In the genomic region with DNA sequence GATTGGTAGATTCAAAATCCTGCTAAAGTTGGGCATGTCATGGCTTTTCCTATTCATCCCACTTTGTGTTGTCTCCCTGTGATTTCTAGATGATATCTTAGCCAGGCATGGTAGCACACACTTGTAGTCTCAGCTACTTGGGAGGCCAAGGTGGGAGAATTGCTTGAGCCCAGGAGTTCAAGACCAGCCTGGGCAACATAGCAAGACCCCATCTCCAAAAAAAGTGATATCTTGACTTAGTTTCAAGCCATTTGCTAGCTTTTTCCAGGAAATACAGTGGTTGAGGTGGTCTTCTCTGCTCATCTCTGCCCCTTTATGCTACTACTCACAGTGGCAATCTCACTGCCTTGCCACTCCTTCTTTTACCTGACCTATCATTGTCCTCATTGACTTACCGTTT, we compare ENCODE assay signal across 18 cellular contexts. TPM values are rescaled to one million over a fixed set of nuclear protein-coding genes. Genes with fewer than 3 reads are reported as not detected.
DNase-seq lines count a peak whose midpoint lies in the region; ATAC-seq and TF ChIP-seq lines count a peak whose summit lies in the region.
"Had no signal": no experiment of that assay in that cellular context is flagged by ENCODE, and none has a peak within 500 bp of the region (broad histone marks: within the 10 kb centered on the region; RNA-seq: fewer than 3 reads in every experiment).

No MANE protein-coding gene starts in this region.

- no peaks in the 10 kb centered on the region for H3K9me3 Mint-ChIP-seq in activated CD4-positive, alpha-beta T cell treated with anti-CD3 and anti-CD28 coated beads for 36 hours (ENCODE audit: low read depth)
- no peaks in the 10 kb centered on the region for H3K9me3 Mint-ChIP-seq in activated CD4-positive, alpha-beta T cell treated with anti-CD3 and anti-CD28 coated beads, Interleukin-2, amount 10 ng/mL, durations not matched to agents 24 days and 14 days
- no peaks in the 10 kb centered on the region for H3K9me3 Mint-ChIP-seq in activated naive CD4-positive, alpha-beta T cell treated with anti-CD3 and anti-CD28 coated beads, Interleukin-2, amount 50 U/mL, for 72 hours
- H3K9me3 Mint-ChIP-seq in activated naive CD4-positive, alpha-beta T cell treated with anti-CD3 and anti-CD28 coated beads, Interleukin-2, amount 10 ng/mL, durations not matched to agents 7 days and 5 days = no peaks in the 10 kb centered on the region
- H3K9me3 Mint-ChIP-seq in HFFc6 (no peaks in the 10 kb centered on the region), endothelial cell (ENCODE audit: unreplicated experiment) (no peaks in the 10 kb centered on the region)
- H3K9me3 Mint-ChIP-seq: GM23338 had no signal

- DNase-seq in activated CD4-positive, alpha-beta T cell treated with anti-CD3 and anti-CD28 coated beads for 36 hours = no peak
- no peak for DNase-seq in activated CD4-positive, alpha-beta T cell treated with anti-CD3 and anti-CD28 coated beads, Interleukin-2, amount 10 ng/mL, durations not matched to agents 24 days and 14 days
- DNase-seq in activated naive CD4-positive, alpha-beta T cell treated with anti-CD3 and anti-CD28 coated beads, Interleukin-2, amount 50 U/mL, for 72 hours (ENCODE audit: low spot score in 2 of 2) = no peak
- DNase-seq in activated naive CD4-positive, alpha-beta T cell treated with anti-CD3 and anti-CD28 coated beads, Interleukin-2, amount 10 ng/mL, durations not matched to agents 7 days and 5 days = no peak
- DNase-seq in HFFc6 (no peak), endothelial cell (ENCODE audit: low spot score) (no peak), EL (no peak), inferior parietal cortex (ENCODE audit: extremely low spot score) (no peak)
- DNase-seq: 8988T, AML-193, Calu3, DMS 273 treated with DMSO at 0.1 percent for 48 hours, H7 had no signal

- peak overlapping the region; percentile 58 for H3K27ac Mint-ChIP-seq in activated CD4-positive, alpha-beta T cell treated with anti-CD3 and anti-CD28 coated beads for 36 hours
- no peak overlapping the region for H3K27ac Mint-ChIP-seq in activated CD4-positive, alpha-beta T cell treated with anti-CD3 and anti-CD28 coated beads, Interleukin-2, amount 10 ng/mL, durations not matched to agents 24 days and 14 days
- H3K27ac Mint-ChIP-seq in activated naive CD4-positive, alpha-beta T cell treated with anti-CD3 and anti-CD28 coated beads, Interleukin-2, amount 50 U/mL, for 72 hours = peak overlapping the region; percentile 12 to 34
- H3K27ac Mint-ChIP-seq in activated naive CD4-positive, alpha-beta T cell treated with anti-CD3 and anti-CD28 coated beads, Interleukin-2, amount 10 ng/mL, durations not matched to agents 7 days and 5 days = no peak overlapping the region
- H3K27ac Mint-ChIP-seq in HFFc6 = peak overlapping the region; percentile 14; the same call in 1 of the 2 replicates
- H3K27ac Mint-ChIP-seq in endothelial cell (ENCODE audit: unreplicated experiment) = no peak overlapping the region
- H3K27ac Mint-ChIP-seq: GM23338 had no signal

- intact Hi-C loops in activated CD4-positive, alpha-beta T cell treated with anti-CD3 and anti-CD28 coated beads for 36 hours (cut with DNase I, micrococcal nuclease) = no loop called here
- intact Hi-C loops in activated CD4-positive, alpha-beta T cell treated with anti-CD3 and anti-CD28 coated beads, Interleukin-2, amount 10 ng/mL, durations not matched to agents 24 days and 14 days (cut with micrococcal nuclease) = no loop called here

- H3K27me3 Mint-ChIP-seq in activated CD4-positive, alpha-beta T cell treated with anti-CD3 and anti-CD28 coated beads for 36 hours = no peaks in the 10 kb centered on the region
- H3K27me3 Mint-ChIP-seq in activated CD4-positive, alpha-beta T cell treated with anti-CD3 and anti-CD28 coated beads, Interleukin-2, amount 10 ng/mL, durations not matched to agents 24 days and 14 days = no peaks in the 10 kb centered on the region
- H3K27me3 Mint-ChIP-seq in activated naive CD4-positive, alpha-beta T cell treated with anti-CD3 and anti-CD28 coated beads, Interleukin-2, amount 10 ng/mL, durations not matched to agents 7 days and 5 days = no peaks in the 10 kb centered on the region
- H3K27me3 Mint-ChIP-seq in HFFc6 (ENCODE audit: insufficient read depth) (peaks cover 5% of the 10 kb centered on the region; the same call in 1 of the 2 replicates), endothelial cell (ENCODE audit: unreplicated experiment) (no peaks in the 10 kb centered on the region)

- H3K36me3 Mint-ChIP-seq in activated CD4-positive, alpha-beta T cell treated with anti-CD3 and anti-CD28 coated beads for 36 hours (ENCODE audit: low read depth) = peaks cover 74% of the 10 kb centered on the region
- peaks cover 84% of the 10 kb centered on the region for H3K36me3 Mint-ChIP-seq in activated CD4-positive, alpha-beta T cell treated with anti-CD3 and anti-CD28 coated beads, Interleukin-2, amount 10 ng/mL, durations not matched to agents 24 days and 14 days (ENCODE audit: low read depth)
- H3K36me3 Mint-ChIP-seq in activated naive CD4-positive, alpha-beta T cell treated with anti-CD3 and anti-CD28 coated beads, Interleukin-2, amount 50 U/mL, for 72 hours = peaks cover 19 to 52% of the 10 kb centered on the region in 2 donors
- peaks cover 75% of the 10 kb centered on the region for H3K36me3 Mint-ChIP-seq in activated naive CD4-positive, alpha-beta T cell treated with anti-CD3 and anti-CD28 coated beads, Interleukin-2, amount 10 ng/mL, durations not matched to agents 7 days and 5 days
- H3K36me3 Mint-ChIP-seq in HFFc6 (ENCODE audit: low read depth) (peaks cover 70% of the 10 kb centered on the region), endothelial cell (ENCODE audit: low read depth, unreplicated experiment) (peaks cover 70% of the 10 kb centered on the region)

- TF ChIP-seq CTCF in HFFc6 (IDR thresholded peaks at IDR 0.05) = no peak
- no peak for TF ChIP-seq CTCF in endothelial cell (IDR thresholded peaks at IDR 0.05; ENCODE audit: unreplicated experiment)

- H3K4me3 Mint-ChIP-seq in activated CD4-positive, alpha-beta T cell treated with anti-CD3 and anti-CD28 coated beads for 36 hours = no peak overlapping the region
- H3K4me3 Mint-ChIP-seq in activated CD4-positive, alpha-beta T cell treated with anti-CD3 and anti-CD28 coated beads, Interleukin-2, amount 10 ng/mL, durations not matched to agents 24 days and 14 days = no peak overlapping the region
- H3K4me3 Mint-ChIP-seq in activated naive CD4-positive, alpha-beta T cell treated with anti-CD3 and anti-CD28 coated beads, Interleukin-2, amount 10 ng/mL, durations not matched to agents 7 days and 5 days = no peak overlapping the region
- H3K4me3 Mint-ChIP-seq in HFFc6 = no peak overlapping the region
- peak overlapping the region; percentile 58 for H3K4me3 Mint-ChIP-seq in endothelial cell (ENCODE audit: unreplicated experiment)
- H3K4me3 Mint-ChIP-seq: GM23338 had no signal

- no peak for ATAC-seq in activated CD4-positive, alpha-beta T cell treated with anti-CD3 and anti-CD28 coated beads for 36 hours
- ATAC-seq in activated naive CD4-positive, alpha-beta T cell treated with anti-CD3 and anti-CD28 coated beads, Interleukin-2, amount 50 U/mL, for 72 hours = no peak
- ATAC-seq: GM12878, GM23338 had no signal

- POLR2A ChIA-PET in activated CD4-positive, alpha-beta T cell treated with anti-CD3 and anti-CD28 coated beads for 36 hours (lab: Charles Lee) = no interaction called here

- peaks cover 34% of the 10 kb centered on the region for H3K4me1 Mint-ChIP-seq in activated CD4-positive, alpha-beta T cell treated with anti-CD3 and anti-CD28 coated beads for 36 hours
- peaks cover 26% of the 10 kb centered on the region for H3K4me1 Mint-ChIP-seq in activated CD4-positive, alpha-beta T cell treated with anti-CD3 and anti-CD28 coated beads, Interleukin-2, amount 10 ng/mL, durations not matched to agents 24 days and 14 days
- H3K4me1 Mint-ChIP-seq in activated naive CD4-positive, alpha-beta T cell treated with anti-CD3 and anti-CD28 coated beads, Interleukin-2, amount 10 ng/mL, durations not matched to agents 7 days and 5 days = peaks cover 18% of the 10 kb centered on the region
- H3K4me1 Mint-ChIP-seq in HFFc6 (ENCODE audit: low read depth) (peaks cover 13% of the 10 kb centered on the region), endothelial cell (ENCODE audit: unreplicated experiment) (peaks cover 2% of the 10 kb centered on the region)
- H3K4me1 Mint-ChIP-seq: GM23338 had no signal

- CTCF ChIA-PET in activated CD4-positive, alpha-beta T cell treated with anti-CD3 and anti-CD28 coated beads for 36 hours (lab: Charles Lee) = interaction anchor here (0.6 to 2.0 kb wide), 2 partner anchors 12 to 242 kb away, joined by 3 to 6 read pairs; no protein-coding TSS in a partner anchor
- CTCF ChIA-PET in activated naive CD4-positive, alpha-beta T cell treated with anti-CD3 and anti-CD28 coated beads, Interleukin-2, amount 10 ng/mL, durations not matched to agents 7 days and 5 days (lab: Charles Lee) = no interaction called here

RNA-seq across cellular contexts. Expression of a gene that starts 12.3 kb away (rescaled TPM):
- 100 to 1,000 TPM; 177 to 225 TPM for total RNA-seq in activated CD4-positive, alpha-beta T cell treated with anti-CD3 and anti-CD28 coated beads for 36 hours
- total RNA-seq in activated CD4-positive, alpha-beta T cell treated with anti-CD3 and anti-CD28 coated beads, Interleukin-2, amount 10 ng/mL, durations not matched to agents 24 days and 14 days = 114 and 118 TPM in 2 replicates
- total RNA-seq in activated naive CD4-positive, alpha-beta T cell treated with anti-CD3 and anti-CD28 coated beads, Interleukin-2, amount 50 U/mL, for 72 hours = 100 to 1,000 TPM; 147 to 198 TPM
- total RNA-seq in HFFc6 (2021; fragmentation: NEBNext Ultra II Directional; extraction: Animal tissue kit (Norgen Biotek cat#: 25700)) = 100 to 1,000 TPM; 107 to 119 (median 110) TPM
- 57.1 TPM for total RNA-seq in endothelial cell (ENCODE audit: unreplicated experiment)

RNA-seq across cellular contexts. Expression of a gene that starts 39.4 kb away (rescaled TPM):
- 100 to 1,000 TPM; 205 to 255 TPM for total RNA-seq in activated CD4-positive, alpha-beta T cell treated with anti-CD3 and anti-CD28 coated beads for 36 hours
- total RNA-seq in activated CD4-positive, alpha-beta T cell treated with anti-CD3 and anti-CD28 coated beads, Interleukin-2, amount 10 ng/mL, durations not matched to agents 24 days and 14 days = 277 and 281 TPM in 2 replicates
- total RNA-seq in activated naive CD4-positive, alpha-beta T cell treated with anti-CD3 and anti-CD28 coated beads, Interleukin-2, amount 50 U/mL, for 72 hours = 100 to 1,000 TPM; 188 to 240 TPM
- 100 to 1,000 TPM; 197 to 257 (median 227) TPM for total RNA-seq in HFFc6 (2021; fragmentation: NEBNext Ultra II Directional; extraction: Animal tissue kit (Norgen Biotek cat#: 25700))
- 243 TPM for total RNA-seq in endothelial cell (ENCODE audit: unreplicated experiment)

RNA-seq across cellular contexts. Expression of a gene that starts 54.0 kb away (rescaled TPM):
- total RNA-seq in activated CD4-positive, alpha-beta T cell treated with anti-CD3 and anti-CD28 coated beads for 36 hours = not detected
- not detected in 2 replicates for total RNA-seq in activated CD4-positive, alpha-beta T cell treated with anti-CD3 and anti-CD28 coated beads, Interleukin-2, amount 10 ng/mL, durations not matched to agents 24 days and 14 days
- not detected for total RNA-seq in activated naive CD4-positive, alpha-beta T cell treated with anti-CD3 and anti-CD28 coated beads, Interleukin-2, amount 50 U/mL, for 72 hours
- total RNA-seq in HFFc6 (2021; fragmentation: NEBNext Ultra II Directional; extraction: Animal tissue kit (Norgen Biotek cat#: 25700)) = not detected
- total RNA-seq in endothelial cell (ENCODE audit: unreplicated experiment) = not detected
- total RNA-seq: Calu3, Daoy, G401, GM12878, GM23338, H7, HT-29 had no signal

Comparison
In these comparisons a context has a peak if more than half of its experiments do, and no peak if none do; other contexts are left out.
1. H3K27ac Mint-ChIP-seq: peak in activated CD4-positive, alpha-beta T cell treated with anti-CD3 and anti-CD28 coated beads for 36 hours (single experiment), activated naive CD4-positive, alpha-beta T cell treated with anti-CD3 and anti-CD28 coated beads, Interleukin-2, amount 50 U/mL, for 72 hours (2 of 2) and HFFc6 (single experiment); none in activated CD4-positive, alpha-beta T cell treated with anti-CD3 and anti-CD28 coated beads, Interleukin-2, amount 10 ng/mL, durations not matched to agents 24 days and 14 days (single experiment), activated naive CD4-positive, alpha-beta T cell treated with anti-CD3 and anti-CD28 coated beads, Interleukin-2, amount 10 ng/mL, durations not matched to agents 7 days and 5 days (single experiment) and endothelial cell (single experiment).